ENCODE assay signal across 1 cellular context in genomic region chr1:154857441-154858215, GRCh38.
TF ChIP-seq lines count a peak whose summit lies in the region.

No MANE protein-coding gene starts in this region.

TF ChIP-seq in GM12878, 131 proteins besides CTCF, POLR2A, EP300 and RAD21 (continued from another document):
- TF ChIP-seq, protein P1, sequence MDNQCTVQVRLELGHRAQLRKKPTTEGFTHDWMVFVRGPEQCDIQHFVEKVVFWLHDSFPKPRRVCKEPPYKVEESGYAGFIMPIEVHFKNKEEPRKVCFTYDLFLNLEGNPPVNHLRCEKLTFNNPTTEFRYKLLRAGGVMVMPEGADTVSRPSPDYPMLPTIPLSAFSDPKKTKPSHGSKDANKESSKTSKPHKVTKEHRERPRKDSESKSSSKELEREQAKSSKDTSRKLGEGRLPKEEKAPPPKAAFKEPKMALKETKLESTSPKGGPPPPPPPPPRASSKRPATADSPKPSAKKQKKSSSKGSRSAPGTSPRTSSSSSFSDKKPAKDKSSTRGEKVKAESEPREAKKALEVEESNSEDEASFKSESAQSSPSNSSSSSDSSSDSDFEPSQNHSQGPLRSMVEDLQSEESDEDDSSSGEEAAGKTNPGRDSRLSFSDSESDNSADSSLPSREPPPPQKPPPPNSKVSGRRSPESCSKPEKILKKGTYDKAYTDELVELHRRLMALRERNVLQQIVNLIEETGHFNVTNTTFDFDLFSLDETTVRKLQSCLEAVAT (IDR thresholded peaks at IDR 0.05) = 0 out of 2 replicates have a peak, but pooled peaks have one; percentile 17
- no peak for TF ChIP-seq USF2 (IDR thresholded peaks at IDR 0.05; ENCODE audit: borderline replicate concordance, low read depth, low read length)
- TF ChIP-seq MEF2A (IDR thresholded peaks at IDR 0.05; ENCODE audit: insufficient read depth, low read depth, low read length) = no peak
- peak; percentile 42 for TF ChIP-seq JUNB (IDR thresholded peaks at IDR 0.05)
- no peak for TF ChIP-seq TAF1 (IDR thresholded peaks at IDR 0.05; ENCODE audit: borderline replicate concordance, low read depth, low read length)
- no peak for TF ChIP-seq MXI1 (IDR thresholded peaks at IDR 0.05; ENCODE audit: low read depth, low read length)
- no peak for TF ChIP-seq MYC (IDR thresholded peaks at IDR 0.05; ENCODE audit: insufficient read depth, insufficient read length, insufficient replicate concordance, low read length, severe bottlenecking)
- no peak for TF ChIP-seq POLR2AphosphoS2 (IDR thresholded peaks at IDR 0.05; ENCODE audit: low read depth, low read length)
- TF ChIP-seq MYB (IDR thresholded peaks at IDR 0.05; ENCODE audit: borderline replicate concordance, low read depth, low read length) = no peak
- no peak for TF ChIP-seq KAT2A (conservative IDR thresholded peaks at IDR 0.05; ENCODE audit: control insufficient read depth, low read depth, low read length)
- TF ChIP-seq YBX1 (IDR thresholded peaks at IDR 0.05) = no peak
- TF ChIP-seq, protein P2, sequence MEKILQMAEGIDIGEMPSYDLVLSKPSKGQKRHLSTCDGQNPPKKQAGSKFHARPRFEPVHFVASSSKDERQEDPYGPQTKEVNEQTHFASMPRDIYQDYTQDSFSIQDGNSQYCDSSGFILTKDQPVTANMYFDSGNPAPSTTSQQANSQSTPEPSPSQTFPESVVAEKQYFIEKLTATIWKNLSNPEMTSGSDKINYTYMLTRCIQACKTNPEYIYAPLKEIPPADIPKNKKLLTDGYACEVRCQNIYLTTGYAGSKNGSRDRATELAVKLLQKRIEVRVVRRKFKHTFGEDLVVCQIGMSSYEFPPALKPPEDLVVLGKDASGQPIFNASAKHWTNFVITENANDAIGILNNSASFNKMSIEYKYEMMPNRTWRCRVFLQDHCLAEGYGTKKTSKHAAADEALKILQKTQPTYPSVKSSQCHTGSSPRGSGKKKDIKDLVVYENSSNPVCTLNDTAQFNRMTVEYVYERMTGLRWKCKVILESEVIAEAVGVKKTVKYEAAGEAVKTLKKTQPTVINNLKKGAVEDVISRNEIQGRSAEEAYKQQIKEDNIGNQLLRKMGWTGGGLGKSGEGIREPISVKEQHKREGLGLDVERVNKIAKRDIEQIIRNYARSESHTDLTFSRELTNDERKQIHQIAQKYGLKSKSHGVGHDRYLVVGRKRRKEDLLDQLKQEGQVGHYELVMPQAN (conservative IDR thresholded peaks at IDR 0.05) = no peak
- no peak for TF ChIP-seq E2F4 (IDR thresholded peaks at IDR 0.05; ENCODE audit: low read depth, low read length)
- no peak for TF ChIP-seq SPI1 (IDR thresholded peaks at IDR 0.05; ENCODE audit: borderline replicate concordance, insufficient read depth, low read depth, low read length)
- TF ChIP-seq ATF3 (IDR thresholded peaks at IDR 0.05; ENCODE audit: borderline replicate concordance, extremely low read depth, low read depth, low read length) = no peak
- no peak for TF ChIP-seq ZNF592 (IDR thresholded peaks at IDR 0.05)
- peak; percentile 48; the same call in 1 of the 2 replicates for TF ChIP-seq HDGF (IDR thresholded peaks at IDR 0.05)
